Comparison of ENCODE assay signal across 13 cellular contexts in the genomic region with DNA sequence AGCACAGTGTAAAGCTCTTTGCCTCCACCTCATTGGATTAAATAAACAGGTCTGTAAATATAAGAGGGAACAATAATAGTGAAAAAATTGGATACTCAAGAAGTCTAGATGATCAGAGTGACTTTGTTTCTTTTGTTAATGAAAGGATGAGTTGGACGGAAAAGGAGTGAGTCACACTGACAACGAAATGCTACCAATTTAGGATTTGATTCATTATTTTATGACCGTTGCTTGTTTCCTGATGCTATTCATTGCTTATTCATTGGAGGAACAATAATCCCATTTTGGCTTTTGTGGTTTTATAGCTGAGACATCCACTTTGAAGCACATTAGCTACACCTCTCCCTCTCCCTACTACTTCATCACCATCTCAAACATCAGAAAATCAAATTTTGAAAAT.
A peak's percentile ranks its signal among the peaks of the same experiment; 100 is the strongest.
DNase-seq lines count a peak whose midpoint lies in the region; ATAC-seq, FAIRE-seq and TF ChIP-seq lines count a peak whose summit lies in the region.
"Had no signal": no experiment of that assay in that cellular context is flagged by ENCODE, and none has a peak within 500 bp of the region (broad histone marks: within the 10 kb centered on the region; RNA-seq: fewer than 3 reads in every experiment).

No MANE protein-coding gene starts in this region.

- TF ChIP-seq POLR2A in HepG2 (IDR thresholded peaks at IDR 0.05; ENCODE audit: insufficient read depth in 1 of 2, low read depth in 2 of 2, low read length in 2 of 2), result no peak
- TF ChIP-seq POLR2A in GM12891 (IDR thresholded peaks at IDR 0.05; ENCODE audit: low read depth, low read length), result no peak

- H3K4me1 ChIP-seq in PC-3 (ENCODE audit: insufficient read depth, low read length) (peaks cover 24% of the 10 kb centered on the region), HepG2 (ENCODE audit: insufficient read depth, low read length) (no peaks in the 10 kb centered on the region)
- H3K4me1 ChIP-seq: Caco-2 had no signal

- H3K4me2 ChIP-seq in PC-3 (ENCODE audit: low read length) (peak overlapping the region; percentile 61), HepG2 (ENCODE audit: low read depth, low read length) (no peak overlapping the region)

- TF ChIP-seq RAD21 in HepG2 (CRISPR knock-in tag; IDR thresholded peaks at IDR 0.05), result no peak

- H3K9me2 ChIP-seq in PC-3 (replicated peaks; ENCODE audit: low read length), result no peaks in the 10 kb centered on the region

- H3K36me3 ChIP-seq in PC-3 (ENCODE audit: low read depth, low read length), result no peaks in the 10 kb centered on the region
- no peaks in the 10 kb centered on the region for H3K36me3 ChIP-seq in HepG2 (replicated peaks in 1 of 2; ENCODE audit: control insufficient read depth in 1 of 2, insufficient read depth in 2 of 2, low read length in 2 of 2)

- peak overlapping the region; percentile 7; the same call in 1 of the 2 replicates for H3K4me3 ChIP-seq in PC-3 (ENCODE audit: low read length)
- no peak overlapping the region for H3K4me3 ChIP-seq in skeletal muscle cell (ENCODE audit: low read depth, low read length)
- H3K4me3 ChIP-seq in HepG2 (replicated peaks in 1 of 3; ENCODE audit: insufficient read depth in 1 of 3, low read depth in 2 of 3, low read length in 3 of 3), result no peak overlapping the region
- H3K4me3 ChIP-seq: K562 had no signal

- H2AFZ ChIP-seq in PC-3 (ENCODE audit: low read length), result no peak overlapping the region
- H2AFZ ChIP-seq in HepG2 (ENCODE audit: low read length), result no peak overlapping the region

- H3K27ac ChIP-seq in PC-3 (ENCODE audit: low read length), result peak overlapping the region; percentile 89
- no peak overlapping the region for H3K27ac ChIP-seq in HepG2 (ENCODE audit: extremely low read length, insufficient read depth, low read length)

- H3K79me2 ChIP-seq in PC-3 (ENCODE audit: low read length) (no peaks in the 10 kb centered on the region), HepG2 (ENCODE audit: insufficient read depth, low read length) (no peaks in the 10 kb centered on the region)

- peak; percentile 24 for FAIRE-seq in colon (lab: Jason Lieb, UNC)
- FAIRE-seq in HepG2 (lab: Jason Lieb, UNC), result no peak
- FAIRE-seq in GM12891 (lab: Jason Lieb, UNC), result no peak
- FAIRE-seq: K562, small intestine had no signal

- DNase-seq in GM03348 (ENCODE audit: low spot score), result peak; percentile 1
- peak; percentile 85 for DNase-seq in PC-3
- peak; percentile 9 for DNase-seq in skeletal muscle cell (ENCODE audit: low read depth)
- DNase-seq in HepG2 (ENCODE audit: low spot score), result no peak
- no peak for DNase-seq in GM12891 (ENCODE audit: insufficient read length, low spot score)
- no peak for DNase-seq in germinal center (ENCODE audit: low spot score)
- DNase-seq: activated CD8-positive, alpha-beta memory T cell treated with anti-CD3 and anti-CD28 coated beads for 24 hours; activated gamma-delta T cell treated with Interleukin-2 at 50 U/mL for 16 hours; Caco-2; SHP77 treated with DMSO at 0.1 percent for 48 hours; small intestine had no signal

- POLR2A ChIA-PET in PC-3 (lab: Charles Lee; ENCODE audit: unreplicated experiment), result interaction anchor here (0.9 kb wide), 1 partner anchor 246 kb away, joined by 3 read pairs; no protein-coding TSS in a partner anchor
- POLR2A ChIA-PET in HepG2 (lab: Yijun Ruan, JAX), result no interaction called here

- BruUV-seq in PC-3 (replicated peaks; lab: Mats Ljungman, UMichigan) (no TSS peak), HepG2 (replicated peaks; lab: Mats Ljungman, UMichigan) (no TSS peak)

- WGBS in HepG2 (ENCODE audit: low lambda C conversion rate), result 3% methylated on average over 3 of the region's 3 CpGs

- in situ Hi-C loops in HepG2 (cut with HindIII; ENCODE audit: extremely low pct_ligation_motif_present, low pct_unique_long_range_greater_than_20kb), result no loop called here

- H3K9ac ChIP-seq in PC-3 (ENCODE audit: low read length), result peak overlapping the region; percentile 34; the same call in 1 of the 2 replicates
- H3K9ac ChIP-seq in HepG2 (ENCODE audit: insufficient read depth, low read depth, low read length), result no peak overlapping the region

- CTCF ChIA-PET in PC-3 (lab: Charles Lee), result interaction anchor here (0.6 to 0.7 kb wide), 2 partner anchors 96 to 176 kb away, joined by 3 read pairs; no protein-coding TSS in a partner anchor
- CTCF ChIA-PET in HepG2 (lab: Yijun Ruan, JAX; ENCODE audit: low intra/inter-chr PET ratio, low total read pairs), result no interaction called here

- H3F3A ChIP-seq in PC-3 (ENCODE audit: low read length, unreplicated experiment), result no peaks in the 10 kb centered on the region

- H4K20me1 ChIP-seq in PC-3 (ENCODE audit: low read length) (no peaks in the 10 kb centered on the region), HepG2 (ENCODE audit: insufficient read depth, low read length) (no peaks in the 10 kb centered on the region)

- H3K9me3 ChIP-seq in PC-3 (ENCODE audit: low read length), result no peaks in the 10 kb centered on the region
- no peaks in the 10 kb centered on the region for H3K9me3 ChIP-seq in HepG2 (ENCODE audit: low read length)
- H3K9me3 ChIP-seq: Caco-2 had no signal

- intact Hi-C loops in PC-3 (cut with micrococcal nuclease) (loop anchor here (1.0 to 5.0 kb wide), 5 partner anchors 38 to 176 kb away; partner anchors contain the start of gene DYNLT3), HepG2 (cut with micrococcal nuclease; ENCODE audit: unreplicated experiment) (loop anchor here (10.0 kb wide), 1 partner anchor 177 kb away; no protein-coding TSS in a partner anchor)

- no peaks in the 10 kb centered on the region for H3K27me3 ChIP-seq in PC-3 (ENCODE audit: low read length)
- H3K27me3 ChIP-seq in HepG2 (ENCODE audit: control insufficient read depth in 1 of 2, insufficient read depth in 2 of 2, low read length in 2 of 2), result no peaks in the 10 kb centered on the region

- no peak for TF ChIP-seq CTCF in PC-3 (conservative IDR thresholded peaks at IDR 0.05; ENCODE audit: low read depth, low read length)
- TF ChIP-seq CTCF in HepG2 (CRISPR knock-in tag; IDR thresholded peaks at IDR 0.05), result no peak

- ATAC-seq in PC-3 (peak; percentile 87), HepG2 (no peak)
- ATAC-seq: K562 had no signal

- no peak for TF ChIP-seq EP300 in HepG2 (IDR thresholded peaks at IDR 0.05; ENCODE audit: low read depth in 2 of 2, low read length in 2 of 2)
- no peak for TF ChIP-seq EP300 in HepG2 (CRISPR knock-in tag; IDR thresholded peaks at IDR 0.05; ENCODE audit: borderline replicate concordance)

TF ChIP-seq in HepG2, 621 proteins besides CTCF, POLR2A, EP300 and RAD21 (continues in another document):
- TF ChIP-seq ZNF24 (IDR thresholded peaks at IDR 0.05), result no peak
- TF ChIP-seq ZNF138 (CRISPR knock-in tag; IDR thresholded peaks at IDR 0.05; ENCODE audit: low read depth), result no peak
- no peak for TF ChIP-seq ZNF33B (CRISPR knock-in tag; IDR thresholded peaks at IDR 0.05)
- no peak for TF ChIP-seq ZNF382 (CRISPR knock-in tag; IDR thresholded peaks at IDR 0.05; ENCODE audit: borderline replicate concordance)
- TF ChIP-seq, protein P1, sequence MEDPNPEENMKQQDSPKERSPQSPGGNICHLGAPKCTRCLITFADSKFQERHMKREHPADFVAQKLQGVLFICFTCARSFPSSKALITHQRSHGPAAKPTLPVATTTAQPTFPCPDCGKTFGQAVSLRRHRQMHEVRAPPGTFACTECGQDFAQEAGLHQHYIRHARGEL (CRISPR knock-in tag; IDR thresholded peaks at IDR 0.05), result no peak
- no peak for TF ChIP-seq ZNF790 (CRISPR knock-in tag; IDR thresholded peaks at IDR 0.05; ENCODE audit: borderline replicate concordance)
- no peak for TF ChIP-seq SMAD1 (CRISPR knock-in tag; IDR thresholded peaks at IDR 0.05; ENCODE audit: borderline replicate concordance, low read depth)
- no peak for TF ChIP-seq KLF11 (CRISPR knock-in tag; IDR thresholded peaks at IDR 0.05)
- TF ChIP-seq PLSCR1 (CRISPR knock-in tag; IDR thresholded peaks at IDR 0.05; ENCODE audit: borderline replicate concordance), result no peak

TF ChIP-seq in GM12891, 5 proteins besides CTCF, POLR2A, EP300 and RAD21:
- TF ChIP-seq PAX5 (IDR thresholded peaks at IDR 0.05; ENCODE audit: insufficient read depth, low read length, severe bottlenecking), result no peak
- no peak for TF ChIP-seq SPI1 (IDR thresholded peaks at IDR 0.05; ENCODE audit: low read depth, low read length)
- no peak for TF ChIP-seq TAF1 (IDR thresholded peaks at IDR 0.05; ENCODE audit: low read depth, low read length)
- TF ChIP-seq POU2F2 (IDR thresholded peaks at IDR 0.05; ENCODE audit: low read depth, low read length), result no peak
- no peak for TF ChIP-seq POLR2AphosphoS5 (IDR thresholded peaks at IDR 0.05; ENCODE audit: low read depth, low read length)
TF ChIP-seq in GM12891: peak in this region for 0.

Comparison
In these comparisons a context has a peak if more than half of its experiments do, and no peak if none do; other contexts are left out.
1. DNase-seq: peak in GM03348 (single experiment), PC-3 (single experiment) and skeletal muscle cell (single experiment); none in HepG2 (single experiment), GM12891 (single experiment) and germinal center (single experiment).